ENCODE assay signal across 13 cellular contexts in genomic region chr9:5842926-5843325, GRCh38. TPM values are rescaled to one million over a fixed set of nuclear protein-coding genes. Genes with fewer than 3 reads are reported as not detected.
DNase-seq lines count a peak whose midpoint lies in the region; ATAC-seq, FAIRE-seq and TF ChIP-seq lines count a peak whose summit lies in the region.
"Had no signal": no experiment of that assay in that cellular context is flagged by ENCODE, and none has a peak within 500 bp of the region (broad histone marks: within the 10 kb centered on the region; RNA-seq: fewer than 3 reads in every experiment).

No MANE protein-coding gene starts in this region.

- BruUV-seq in GM12878 (replicated peaks; lab: Mats Ljungman, UMichigan) = no TSS peak

- H3K9me2 ChIP-seq in Loucy (replicated peaks; ENCODE audit: low read depth, low read length) = no peaks in the 10 kb centered on the region

- H3K27me3 ChIP-seq in CD4-positive, alpha-beta memory T cell (ENCODE audit: insufficient read depth, low read length) = no peaks in the 10 kb centered on the region
- H3K27me3 ChIP-seq in Loucy (ENCODE audit: insufficient read depth, low read length, poor library complexity, severe bottlenecking) (no peaks in the 10 kb centered on the region), GM12878 (replicated peaks in 1 of 2; ENCODE audit: control insufficient read depth in 2 of 2, insufficient read depth in 2 of 2, low read length in 1 of 2) (no peaks in the 10 kb centered on the region), smooth muscle cell (ENCODE audit: low read depth) (no peaks in the 10 kb centered on the region)
- H3K27me3 ChIP-seq: body of pancreas had no signal

- no peaks in the 10 kb centered on the region for H3K9me3 Mint-ChIP-seq in CD4-positive, alpha-beta memory T cell
- peaks cover 10% of the 10 kb centered on the region for H3K9me3 Mint-ChIP-seq in nephron progenitor cell

- H3K27me3 Mint-ChIP-seq in CD4-positive, alpha-beta memory T cell = no peaks in the 10 kb centered on the region
- peaks cover 3% of the 10 kb centered on the region for H3K27me3 Mint-ChIP-seq in nephron progenitor cell (ENCODE audit: low read depth, poor library complexity)

- TF ChIP-seq RAD21 in GM12878 (IDR thresholded peaks at IDR 0.05; ENCODE audit: insufficient read depth, low read depth, low read length) = no peak

- H3K79me2 ChIP-seq in Loucy (ENCODE audit: insufficient read depth, low read length) = no peaks in the 10 kb centered on the region
- H3K79me2 ChIP-seq in GM12878 (ENCODE audit: control insufficient read depth, insufficient read depth, low read length) = no peaks in the 10 kb centered on the region
- no peaks in the 10 kb centered on the region for H3K79me2 ChIP-seq in smooth muscle cell (ENCODE audit: low read depth)

- peak; percentile 64 for ATAC-seq in GM12878
- ATAC-seq in HG02852 (IDR thresholded peaks at IDR 0.05; ENCODE audit: unreplicated experiment) = no peak
- no peak for ATAC-seq in GM19467 (IDR thresholded peaks at IDR 0.05; ENCODE audit: unreplicated experiment)
- ATAC-seq: body of pancreas had no signal

- no peak overlapping the region for H3K4me3 ChIP-seq in CD4-positive, alpha-beta memory T cell (ENCODE audit: low read length in 2 of 2)
- peak overlapping the region; percentile 66 for H3K4me3 ChIP-seq in Loucy (ENCODE audit: low read length, poor library complexity, severe bottlenecking)
- no peak overlapping the region for H3K4me3 ChIP-seq in GM12878
- no peak overlapping the region for H3K4me3 ChIP-seq in smooth muscle cell
- H3K4me3 ChIP-seq: body of pancreas, skin epidermis had no signal

- no peaks in the 10 kb centered on the region for H3K36me3 Mint-ChIP-seq in CD4-positive, alpha-beta memory T cell
- H3K36me3 Mint-ChIP-seq in nephron progenitor cell (ENCODE audit: low read depth) = peaks cover 5% of the 10 kb centered on the region

- CTCF ChIA-PET in CD4-positive, alpha-beta memory T cell (lab: Charles Lee; ENCODE audit: partially characterized antibody) = interaction anchor here (0.7 to 5.7 kb wide), 3 partner anchors 11 to 56 kb away, joined by 3 to 89 read pairs (median 4); partner anchors contain the start of gene ERMP1
- CTCF ChIA-PET in GM12878 (lab: Yijun Ruan, JAX) = interaction anchor here (0.7 to 4.6 kb wide), 6 partner anchors 8 to 212 kb away, joined by 3 to 53 read pairs (median 7); partner anchors contain the start of gene ERMP1

- peaks cover 58% of the 10 kb centered on the region for H3K4me1 ChIP-seq in CD4-positive, alpha-beta memory T cell (ENCODE audit: insufficient read depth, low read length)
- peaks cover 73% of the 10 kb centered on the region for H3K4me1 ChIP-seq in Loucy (ENCODE audit: insufficient read depth, low read length, poor library complexity, severe bottlenecking)
- peaks cover 43% of the 10 kb centered on the region for H3K4me1 ChIP-seq in GM12878 (ENCODE audit: control insufficient read depth, insufficient read depth, low read length)
- no peaks in the 10 kb centered on the region for H3K4me1 ChIP-seq in smooth muscle cell (ENCODE audit: low read depth)

- POLR2A ChIA-PET in CD4-positive, alpha-beta memory T cell (lab: Charles Lee; ENCODE audit: partially characterized antibody) = interaction anchor here (1.7 to 5.5 kb wide), 2 partner anchors 11 to 570 kb away, joined by 9 to 97 read pairs; partner anchors contain the start of genes ERMP1 and UHRF2
- POLR2A ChIA-PET in GM12878 (lab: Charles Lee) = interaction anchor here (0.6 to 3.3 kb wide), 8 partner anchors 8 to 242 kb away, joined by 3 to 14 read pairs (median 6); partner anchors contain the start of gene ERMP1

- TF ChIP-seq EP300 in GM12878 (IDR thresholded peaks at IDR 0.05; ENCODE audit: borderline replicate concordance in 1 of 2, control insufficient read depth in 1 of 2, low read depth in 2 of 2, low read length in 2 of 2) = 0 out of 4 replicates have a peak, but pooled peaks of 1 of the 2 experiments have one; percentile 26

- H2AFZ ChIP-seq in Loucy (ENCODE audit: low read length) (no peak overlapping the region), GM12878 (ENCODE audit: control insufficient read depth, low read depth, low read length) (no peak overlapping the region), smooth muscle cell (ENCODE audit: low read depth) (no peak overlapping the region)

- intact Hi-C loops in CD4-positive, alpha-beta memory T cell (cut with micrococcal nuclease) = loop anchor here (5.0 kb wide), 1 partner anchor 569 kb away; the partner anchor contains the start of gene UHRF2
- intact Hi-C loops in GM12878 (cut with micrococcal nuclease; ENCODE audit: unreplicated experiment) = no loop called here

- H3K9me3 ChIP-seq in CD4-positive, alpha-beta memory T cell (ENCODE audit: control insufficient read depth in 1 of 2, low read length in 2 of 2) = no peaks in the 10 kb centered on the region
- no peaks in the 10 kb centered on the region for H3K9me3 ChIP-seq in Loucy (ENCODE audit: insufficient read depth, low read depth, low read length)
- H3K9me3 ChIP-seq in GM12878 (replicated peaks; ENCODE audit: control insufficient read depth, insufficient read depth, low read length) = peaks cover 3% of the 10 kb centered on the region; the same call in 2 of the 3 replicates
- H3K9me3 ChIP-seq in smooth muscle cell (replicated peaks; ENCODE audit: low read depth) = no peaks in the 10 kb centered on the region
- H3K9me3 ChIP-seq: body of pancreas had no signal

- SMC1A ChIA-PET in GM12878 (lab: Charles Lee; ENCODE audit: uncharacterized antibody, unreplicated experiment) = interaction anchor here (1.6 to 4.7 kb wide), 5 partner anchors 9 to 36 kb away, joined by 4 to 75 read pairs (median 5); partner anchors contain the start of gene ERMP1

- H3K9ac ChIP-seq in Loucy (ENCODE audit: low read depth, low read length, poor library complexity, severe bottlenecking) = peak overlapping the region; percentile 71
- H3K9ac ChIP-seq in GM12878 (ENCODE audit: control insufficient read depth, insufficient read depth, low read length) = no peak overlapping the region
- no peak overlapping the region for H3K9ac ChIP-seq in smooth muscle cell (ENCODE audit: low read depth)
- H3K9ac ChIP-seq: KMS-11 had no signal

- no peak for DNase-seq in CD4-positive, alpha-beta memory T cell
- DNase-seq in GM12878 (ENCODE audit: low read depth, low spot score) (no peak), nephron progenitor cell (no peak), NCI-H345 (lab: John Stamatoyannopoulos, UW) (no peak), smooth muscle cell (lab: John Stamatoyannopoulos, UW; ENCODE audit: unreplicated experiment) (no peak)
- DNase-seq: activated CD4-positive, CD25-positive, alpha-beta regulatory T cell; body of pancreas had no signal

- H3K27ac ChIP-seq in CD4-positive, alpha-beta memory T cell (ENCODE audit: low read depth, low read length) = no peak overlapping the region
- H3K27ac ChIP-seq in GM12878 (ENCODE audit: control insufficient read depth, insufficient read depth) (no peak overlapping the region), smooth muscle cell (ENCODE audit: low read depth) (no peak overlapping the region)
- H3K27ac ChIP-seq: body of pancreas, KMS-11 had no signal

- H3K4me1 Mint-ChIP-seq in CD4-positive, alpha-beta memory T cell = peaks cover 48 to 73% (median 62%) of the 10 kb centered on the region in 4 donors
- H3K4me1 Mint-ChIP-seq in nephron progenitor cell = peaks cover 64% of the 10 kb centered on the region

- in situ Hi-C loops in GM12878 (cut with MboI) = no loop called here

- no peak for TF ChIP-seq POLR2A in GM12878 (IDR thresholded peaks at IDR 0.05; ENCODE audit: low read depth, low read length)

- 67% methylated on average over 2 of the region's 2 CpGs for WGBS in GM12878 (ENCODE audit: insufficient coverage, insufficient replicate concordance, low lambda C conversion rate, missing lambda C conversion rate)
- 87% methylated on average over 2 of the region's 2 CpGs for WGBS in smooth muscle cell (ENCODE audit: low lambda C conversion rate)

- RAD21 ChIA-PET in GM12878 (lab: Charles Lee; ENCODE audit: unreplicated experiment) = interaction anchor here (0.7 to 4.0 kb wide), 9 partner anchors 9 to 234 kb away, joined by 3 to 42 read pairs (median 5); partner anchors contain the start of gene ERMP1

- H3K27ac Mint-ChIP-seq in CD4-positive, alpha-beta memory T cell = peak overlapping the region in 5 of 7 donors; percentile 46 to 96 (median 53)
- H3K27ac Mint-ChIP-seq in nephron progenitor cell = peak overlapping the region; percentile 99

- H3K4me2 ChIP-seq in Loucy (ENCODE audit: low read depth, low read length, poor library complexity, severe bottlenecking) = peak overlapping the region; percentile 77
- H3K4me2 ChIP-seq in GM12878 (ENCODE audit: control insufficient read depth, insufficient read depth) = no peak overlapping the region
- H3K4me2 ChIP-seq in smooth muscle cell = no peak overlapping the region
- H3K4me2 ChIP-seq: KMS-11 had no signal

- no peaks in the 10 kb centered on the region for H3K36me3 ChIP-seq in CD4-positive, alpha-beta memory T cell (ENCODE audit: insufficient read depth, low read length)
- H3K36me3 ChIP-seq in Loucy (ENCODE audit: insufficient read depth, low read length) = no peaks in the 10 kb centered on the region
- H3K36me3 ChIP-seq in GM12878 (ENCODE audit: control insufficient read depth in 2 of 2, insufficient read depth in 2 of 2, low read length in 1 of 2) = no peaks in the 10 kb centered on the region
- H3K36me3 ChIP-seq in smooth muscle cell (ENCODE audit: low read depth) = no peaks in the 10 kb centered on the region

- TF ChIP-seq CTCF in Loucy (conservative IDR thresholded peaks at IDR 0.05; ENCODE audit: low read length) (no peak), GM12878 (IDR thresholded peaks at IDR 0.05 in 2 of 3, conservative IDR thresholded peaks at IDR 0.05 in 1 of 3; ENCODE audit: control insufficient read depth in 2 of 3, extremely low read depth in 1 of 3, insufficient read depth in 1 of 3, low read depth in 3 of 3, low read length in 3 of 3) (no peak), nephron progenitor cell (IDR thresholded peaks at IDR 0.05) (no peak), smooth muscle cell (IDR thresholded peaks at IDR 0.05; ENCODE audit: borderline replicate concordance, insufficient read depth, poor library complexity, severe bottlenecking) (no peak)

- peaks cover 17% of the 10 kb centered on the region for H3F3A ChIP-seq in Loucy (ENCODE audit: low read depth)
- peaks cover 6% of the 10 kb centered on the region for H3F3A ChIP-seq in smooth muscle cell (ENCODE audit: low read depth)

- FAIRE-seq in GM12878 (lab: Jason Lieb, UNC) = no peak
- FAIRE-seq: islet of Langerhans had no signal

- peak overlapping the region; percentile 46 to 91 (median 68) for H3K4me3 Mint-ChIP-seq in CD4-positive, alpha-beta memory T cell
- peak overlapping the region; percentile 54 for H3K4me3 Mint-ChIP-seq in nephron progenitor cell

- H4K20me1 ChIP-seq in Loucy (ENCODE audit: insufficient read depth, low read length, poor library complexity, severe bottlenecking) = no peaks in the 10 kb centered on the region
- no peaks in the 10 kb centered on the region for H4K20me1 ChIP-seq in GM12878 (ENCODE audit: control insufficient read depth, insufficient read depth)
- H4K20me1 ChIP-seq in smooth muscle cell (ENCODE audit: low read depth) = no peaks in the 10 kb centered on the region

RNA-seq across cellular contexts. Expression of gene ERMP1, which starts 10.0 kb away (rescaled TPM):
- 10 to 100 TPM; 22.8 to 24.5 TPM for total RNA-seq in CD4-positive, alpha-beta memory T cell
- 10 to 100 TPM; 11.6 to 12.4 TPM for polyA plus RNA-seq in CD4-positive, alpha-beta memory T cell
- 81.3 and 85.3 TPM in 2 replicates for total RNA-seq in GM12878 (2013; cell fraction: nucleolus; rRNA removed)
- total RNA-seq in GM12878 (2014; rRNA removed) (8.0 and 9.3 TPM in 2 replicates), GM12878 (2014; rRNA removed; fragmentation: Illumina TruSeq; extraction: Trizol) (8.1 and 8.2 TPM in 2 replicates), GM12878 (2021) (12.9 and 13.5 TPM in 2 replicates), smooth muscle cell (10.6 and 10.7 TPM in 2 replicates)
- polyA plus RNA-seq in GM12878 (2011; ENCODE audit: low read depth) = 5.9 TPM
- polyA plus RNA-seq in GM12878 (2011; rRNA removed) (42.1 and 50.8 TPM in 2 replicates), GM12878 (2014; fragmentation: Illumina TruSeq; extraction: Trizol) (8.1 and 13.1 TPM in 2 replicates), GM12878 (2014; fragmentation: Nextera tagmentation; extraction: Ambion mirVana) (1 to 10 TPM; 2.4 to 2.7 TPM), GM12878 (2014; rRNA removed) (5.3 and 6.0 TPM in 2 replicates), GM12878 (2016; fragmentation: Nextera tagmentation; extraction: Ambion mirVana) (10 to 100 TPM in 1 of 2 experiments, 1 to 10 TPM in 1; 8.5 to 10.1 TPM), smooth muscle cell (2.1 and 5.4 TPM in 2 replicates)
- 18.4 and 27.9 TPM in 2 replicates for polyA plus RNA-seq in GM12878 (2011; cell fraction: cytosol; rRNA removed)
- polyA plus RNA-seq in GM12878 (2011; cell fraction: nucleus; rRNA removed) = 29.5 and 34.2 TPM in 2 replicates
- polyA plus RNA-seq in GM12878 (2012) = 6.7 and 10.3 TPM in 2 replicates
- polyA minus RNA-seq in GM12878 (2011; rRNA and poly(A)+ RNA removed) = 53.6 and 64.4 TPM in 2 replicates
- 13.2 and 17.3 TPM in 2 replicates for polyA minus RNA-seq in GM12878 (2011; cell fraction: cytosol; rRNA and poly(A)+ RNA removed)
- 24.4 and 31.4 TPM in 2 replicates for polyA minus RNA-seq in GM12878 (2011; cell fraction: nucleus; rRNA and poly(A)+ RNA removed)

RNA-seq across cellular contexts. Expression of gene MLANA, which starts 47.8 kb away (rescaled TPM):
- not detected for total RNA-seq in CD4-positive, alpha-beta memory T cell
- polyA plus RNA-seq in CD4-positive, alpha-beta memory T cell = under 1 TPM in 1 of 2 donors, not detected in 1; 0.59 TPM
- total RNA-seq in GM12878 (2013; cell fraction: nucleolus; rRNA removed) = not detected in 2 replicates
- total RNA-seq in GM12878 (2014; rRNA removed) (0.11 TPM in 1 of 2 replicates, not detected in the other), GM12878 (2014; rRNA removed; fragmentation: Illumina TruSeq; extraction: Trizol) (not detected in 2 replicates), GM12878 (2021) (not detected in 2 replicates), smooth muscle cell (not detected in 2 replicates)
- 0.20 TPM for polyA plus RNA-seq in GM12878 (2011; ENCODE audit: low read depth)
- polyA plus RNA-seq in GM12878 (2011; rRNA removed) (not detected in 2 replicates), GM12878 (2014; fragmentation: Illumina TruSeq; extraction: Trizol) (not detected in 2 replicates), GM12878 (2014; fragmentation: Nextera tagmentation; extraction: Ambion mirVana) (under 1 TPM; 0.11 to 0.15 TPM), GM12878 (2014; rRNA removed) (not detected in 2 replicates), GM12878 (2016; fragmentation: Nextera tagmentation; extraction: Ambion mirVana) (under 1 TPM in 1 of 2 experiments, not detected in 1; 0.26 TPM), smooth muscle cell (0.46 TPM in 1 of 2 replicates, not detected in the other)
- not detected in 2 replicates for polyA plus RNA-seq in GM12878 (2011; cell fraction: cytosol; rRNA removed)
- not detected in 2 replicates for polyA plus RNA-seq in GM12878 (2011; cell fraction: nucleus; rRNA removed)
- polyA plus RNA-seq in GM12878 (2012) = 0.31 and 0.70 TPM in 2 replicates
- polyA minus RNA-seq in GM12878 (2011; rRNA and poly(A)+ RNA removed) = not detected in 2 replicates
- not detected in 2 replicates for polyA minus RNA-seq in GM12878 (2011; cell fraction: cytosol; rRNA and poly(A)+ RNA removed)
- polyA minus RNA-seq in GM12878 (2011; cell fraction: nucleus; rRNA and poly(A)+ RNA removed) = not detected in 2 replicates
- total RNA-seq: body of pancreas had no signal
